16 cellular contexts compared by ENCODE assay signal in the genomic region with DNA sequence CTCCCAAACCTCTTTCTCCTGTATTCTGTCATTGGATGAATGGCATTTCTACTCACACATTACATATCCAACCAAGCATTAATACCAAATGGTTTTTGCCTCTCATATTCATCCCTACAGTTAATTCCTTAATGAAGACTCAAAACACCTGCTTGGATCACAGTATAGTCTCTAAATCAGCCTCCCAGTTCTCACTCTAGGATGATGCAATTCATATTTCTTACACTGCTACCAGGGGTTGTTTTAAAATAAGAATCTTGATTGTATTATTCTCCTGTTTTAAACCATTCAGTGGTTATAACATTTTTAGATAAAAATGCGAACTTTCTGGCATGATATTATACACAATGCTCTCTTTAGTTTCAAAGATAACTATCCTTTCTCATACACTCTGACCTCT.
A peak's percentile ranks its signal among the peaks of the same experiment; 100 is the strongest.
DNase-seq lines count a peak whose midpoint lies in the region; ATAC-seq, FAIRE-seq and TF ChIP-seq lines count a peak whose summit lies in the region.
"Had no signal": no experiment of that assay in that cellular context is flagged by ENCODE, and none has a peak within 500 bp of the region (broad histone marks: within the 10 kb centered on the region; RNA-seq: fewer than 3 reads in every experiment).

No MANE protein-coding gene starts in this region.

- H3K27ac Mint-ChIP-seq in astrocyte (ENCODE audit: unreplicated experiment), result peak overlapping the region; percentile 96
- H3K27ac Mint-ChIP-seq in osteocyte (ENCODE audit: unreplicated experiment), result peak overlapping the region; percentile 57
- no peak overlapping the region for H3K27ac Mint-ChIP-seq in activated CD4-positive, alpha-beta T cell treated with anti-CD3 and anti-CD28 coated beads for 36 hours
- H3K27ac Mint-ChIP-seq: CD4-positive, alpha-beta T cell had no signal

- POLR2A ChIA-PET in activated CD4-positive, alpha-beta T cell treated with anti-CD3 and anti-CD28 coated beads for 36 hours (lab: Charles Lee), result no interaction called here

- CTCF ChIA-PET in activated CD4-positive, alpha-beta T cell treated with anti-CD3 and anti-CD28 coated beads for 36 hours (lab: Charles Lee), result no interaction called here

- H4K20me1 ChIP-seq in astrocyte (ENCODE audit: insufficient read depth, low read length), result no peaks in the 10 kb centered on the region

- 62 to 89% methylated on average over 1 of the region's 1 CpG for WGBS in testis, 2 donors

- intact Hi-C loops in activated CD4-positive, alpha-beta T cell treated with anti-CD3 and anti-CD28 coated beads for 36 hours (cut with DNase I, micrococcal nuclease), result no loop called here
- intact Hi-C loops in testis (cut with DNase I; ENCODE audit: low total_unique reads), result no loop called here

- H3K4me1 Mint-ChIP-seq in astrocyte (ENCODE audit: low read depth, unreplicated experiment) (peaks cover 20% of the 10 kb centered on the region), osteocyte (ENCODE audit: unreplicated experiment) (peaks cover 18% of the 10 kb centered on the region)
- H3K4me1 Mint-ChIP-seq in activated CD4-positive, alpha-beta T cell treated with anti-CD3 and anti-CD28 coated beads for 36 hours, result no peaks in the 10 kb centered on the region

- no peaks in the 10 kb centered on the region for H3K79me2 ChIP-seq in astrocyte (ENCODE audit: insufficient read depth, low read length)

- ATAC-seq in activated CD4-positive, alpha-beta T cell treated with anti-CD3 and anti-CD28 coated beads for 36 hours, result no peak
- no peak for ATAC-seq in GM19397 (IDR thresholded peaks at IDR 0.05; ENCODE audit: unreplicated experiment)

- H3K27ac ChIP-seq in astrocyte (ENCODE audit: low read depth, low read length) (no peak overlapping the region), testis (no peak overlapping the region)
- H3K27ac ChIP-seq: 22Rv1 had no signal

- peaks cover 6% of the 10 kb centered on the region for H3K4me1 ChIP-seq in astrocyte (ENCODE audit: insufficient read depth, low read length)
- H3K4me1 ChIP-seq in testis, result no peaks in the 10 kb centered on the region
- H3K4me1 ChIP-seq: BE2C had no signal

- peaks cover 2% of the 10 kb centered on the region for H3K27me3 Mint-ChIP-seq in astrocyte (ENCODE audit: low read depth, unreplicated experiment)
- H3K27me3 Mint-ChIP-seq in osteocyte (ENCODE audit: unreplicated experiment), result no peaks in the 10 kb centered on the region
- H3K27me3 Mint-ChIP-seq in activated CD4-positive, alpha-beta T cell treated with anti-CD3 and anti-CD28 coated beads for 36 hours, result peaks cover 4% of the 10 kb centered on the region
- H3K27me3 Mint-ChIP-seq: CD4-positive, alpha-beta T cell had no signal

- H3K27me3 ChIP-seq in astrocyte (ENCODE audit: insufficient read depth, low read length) (no peaks in the 10 kb centered on the region), testis (no peaks in the 10 kb centered on the region)
- H3K27me3 ChIP-seq: BE2C had no signal

- H3K9me3 ChIP-seq in astrocyte (ENCODE audit: insufficient read depth, low read depth, low read length), result no peaks in the 10 kb centered on the region
- H3K9me3 ChIP-seq in testis, result no peaks in the 10 kb centered on the region
- H3K9me3 ChIP-seq: BE2C had no signal

- no peak for TF ChIP-seq POLR2A in testis (IDR thresholded peaks at IDR 0.05)

- no peaks in the 10 kb centered on the region for H3K9me3 Mint-ChIP-seq in astrocyte (ENCODE audit: unreplicated experiment)
- no peaks in the 10 kb centered on the region for H3K9me3 Mint-ChIP-seq in osteocyte (ENCODE audit: unreplicated experiment)
- no peaks in the 10 kb centered on the region for H3K9me3 Mint-ChIP-seq in activated CD4-positive, alpha-beta T cell treated with anti-CD3 and anti-CD28 coated beads for 36 hours (ENCODE audit: low read depth)
- H3K9me3 Mint-ChIP-seq: CD4-positive, alpha-beta T cell had no signal

- FAIRE-seq in astrocyte (lab: Jason Lieb, UNC), result no peak

- H3K36me3 Mint-ChIP-seq in astrocyte (ENCODE audit: low read depth, unreplicated experiment), result no peaks in the 10 kb centered on the region
- no peaks in the 10 kb centered on the region for H3K36me3 Mint-ChIP-seq in osteocyte (ENCODE audit: unreplicated experiment)
- H3K36me3 Mint-ChIP-seq in activated CD4-positive, alpha-beta T cell treated with anti-CD3 and anti-CD28 coated beads for 36 hours (ENCODE audit: low read depth), result no peaks in the 10 kb centered on the region

- H2AFZ ChIP-seq in astrocyte (ENCODE audit: low read depth, low read length), result peak overlapping the region; percentile 43

- H3K36me3 ChIP-seq in astrocyte (ENCODE audit: insufficient read depth, low read length), result no peaks in the 10 kb centered on the region
- H3K36me3 ChIP-seq in testis (ENCODE audit: low read depth, missing control alignments), result no peaks in the 10 kb centered on the region
- H3K36me3 ChIP-seq: BE2C had no signal

- H3K9ac ChIP-seq in astrocyte (ENCODE audit: low read length), result no peak overlapping the region

- H3K4me3 ChIP-seq in astrocyte (ENCODE audit: insufficient read depth, low read depth, low read length) (no peak overlapping the region), testis (no peak overlapping the region)

- H3K4me2 ChIP-seq in astrocyte (ENCODE audit: low read length), result peak overlapping the region; percentile 3

- TF ChIP-seq CTCF in astrocyte (IDR thresholded peaks at IDR 0.05; ENCODE audit: insufficient read depth, low read depth, low read length), result no peak
- no peak for TF ChIP-seq CTCF in osteocyte (IDR thresholded peaks at IDR 0.05)
- no peak for TF ChIP-seq CTCF in testis (IDR thresholded peaks at IDR 0.05)

- no peak overlapping the region for H3K4me3 Mint-ChIP-seq in astrocyte (ENCODE audit: unreplicated experiment)
- no peak overlapping the region for H3K4me3 Mint-ChIP-seq in osteocyte (ENCODE audit: unreplicated experiment)
- no peak overlapping the region for H3K4me3 Mint-ChIP-seq in activated CD4-positive, alpha-beta T cell treated with anti-CD3 and anti-CD28 coated beads for 36 hours
- H3K4me3 Mint-ChIP-seq: CD4-positive, alpha-beta T cell had no signal

- peak; percentile 13 for DNase-seq in NCI-H2171 treated with DMSO at 0.1 percent for 48 hours (lab: John Stamatoyannopoulos, UW)
- no peak for DNase-seq in NCI-H2171 (lab: John Stamatoyannopoulos, UW)
- no peak for DNase-seq in astrocyte (ENCODE audit: low read depth)
- peak; percentile 8 for DNase-seq in fibroblast of peridontal ligament (ENCODE audit: extremely low read depth)
- no peak for DNase-seq in osteocyte (ENCODE audit: extremely low spot score, unreplicated experiment)
- DNase-seq in activated CD4-positive, alpha-beta T cell treated with anti-CD3 and anti-CD28 coated beads for 36 hours, result no peak
- no peak for DNase-seq in testis
- DNase-seq: BE2C; CD4-positive, alpha-beta T cell; GOT3; NCI-H1105 treated with DMSO at 0.1 percent for 48 hours; NCI-H187; NCI-H446 treated with DMSO at 0.1 percent for 48 hours; NCI-H748 treated with DMSO at 0.1 percent for 48 hours had no signal

Comparison
In these comparisons a context has a peak if more than half of its experiments do, and no peak if none do; other contexts are left out.
1. DNase-seq: peak in NCI-H2171 treated with DMSO at 0.1 percent for 48 hours (single experiment) and fibroblast of peridontal ligament (single experiment); none in NCI-H2171 (single experiment), astrocyte (single experiment), osteocyte (single experiment), activated CD4-positive, alpha-beta T cell treated with anti-CD3 and anti-CD28 coated beads for 36 hours (single experiment) and testis (single experiment).